8 cellular contexts compared by ENCODE assay signal in the genomic region with DNA sequence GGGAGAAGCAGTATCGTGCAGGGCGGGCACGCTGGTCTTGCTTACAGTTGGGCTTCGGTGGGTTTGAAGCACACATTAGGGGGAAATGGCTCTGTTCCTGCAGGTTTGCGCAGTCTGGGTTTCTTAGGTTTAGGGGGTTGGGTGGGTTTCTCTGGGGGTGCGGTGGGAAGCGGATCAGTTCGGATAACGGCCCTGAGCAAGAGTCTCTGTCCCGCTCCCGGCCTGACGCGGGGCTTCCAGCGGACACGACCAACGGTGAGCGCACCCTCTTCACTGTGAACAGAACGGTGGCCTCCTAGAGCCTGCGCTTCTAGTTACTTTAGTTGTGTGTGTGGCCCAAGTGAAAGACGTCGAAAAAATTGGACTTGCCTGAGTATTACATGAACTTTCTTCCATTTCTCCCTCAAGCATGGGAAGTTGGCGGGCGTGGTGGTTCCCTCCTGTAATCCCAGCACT. TPM values are rescaled to one million over a fixed set of nuclear protein-coding genes. Genes with fewer than 3 reads are reported as not detected.
DNase-seq lines count a peak whose midpoint lies in the region; ATAC-seq and TF ChIP-seq lines count a peak whose summit lies in the region.

No MANE protein-coding gene starts in this region.

- H3K9me3 Mint-ChIP-seq in CD4-positive, CD25-positive, alpha-beta regulatory T cell, result peaks cover 0 to 3% (median 0%) of the 10 kb centered on the region in 7 donors
- no peaks in the 10 kb centered on the region for H3K9me3 Mint-ChIP-seq in osteocyte (ENCODE audit: unreplicated experiment)

- WGBS in ectodermal cell, 2 experiments, result 48 to 51% methylated on average over 23 of the region's 23 CpGs

- H3K4me1 Mint-ChIP-seq in CD4-positive, CD25-positive, alpha-beta regulatory T cell, result peaks cover 0 to 14% (median 9%) of the 10 kb centered on the region in 4 donors
- peaks cover 32% of the 10 kb centered on the region for H3K4me1 Mint-ChIP-seq in osteocyte (ENCODE audit: unreplicated experiment)

- H3K27me3 ChIP-seq in CD4-positive, CD25-positive, alpha-beta regulatory T cell (ENCODE audit: control insufficient read depth, insufficient read depth, low read length), result peaks cover 56% of the 10 kb centered on the region
- H3K27me3 ChIP-seq in OCI-LY1 (ENCODE audit: insufficient read depth, low read length), result no peaks in the 10 kb centered on the region
- peaks cover 64% of the 10 kb centered on the region for H3K27me3 ChIP-seq in ectodermal cell (ENCODE audit: control insufficient read depth, insufficient read depth, low read length, poor library complexity, severe bottlenecking)

- H3K9ac ChIP-seq in OCI-LY1 (ENCODE audit: low read length), result no peak overlapping the region

- no peaks in the 10 kb centered on the region for H3K9me2 ChIP-seq in OCI-LY1 (ENCODE audit: low read depth, low read length)

- peaks cover 70% of the 10 kb centered on the region for H3K27me3 Mint-ChIP-seq in CD4-positive, CD25-positive, alpha-beta regulatory T cell
- no peaks in the 10 kb centered on the region for H3K27me3 Mint-ChIP-seq in osteocyte (ENCODE audit: unreplicated experiment)

- no peaks in the 10 kb centered on the region for H4K20me1 ChIP-seq in OCI-LY1 (ENCODE audit: insufficient read depth, low read length)

- no peak overlapping the region for H3K27ac ChIP-seq in CD4-positive, CD25-positive, alpha-beta regulatory T cell (ENCODE audit: insufficient read depth, low read length, poor library complexity, severe bottlenecking)
- H3K27ac ChIP-seq in OCI-LY1 (ENCODE audit: low read depth, low read length, poor library complexity, severe bottlenecking), result no peak overlapping the region
- H3K27ac ChIP-seq in ectodermal cell (ENCODE audit: insufficient read depth, low read depth, low read length, poor library complexity, severe bottlenecking), result no peak overlapping the region

- H3K4me1 ChIP-seq in CD4-positive, CD25-positive, alpha-beta regulatory T cell (ENCODE audit: control insufficient read depth, insufficient read depth, low read length, poor library complexity, severe bottlenecking), result peaks cover 9% of the 10 kb centered on the region
- H3K4me1 ChIP-seq in OCI-LY1 (ENCODE audit: insufficient read depth, low read length, severe bottlenecking), result peaks cover 6% of the 10 kb centered on the region
- H3K4me1 ChIP-seq in ectodermal cell (ENCODE audit: control insufficient read depth, insufficient read depth, low read length), result no peaks in the 10 kb centered on the region

- H2AFZ ChIP-seq in OCI-LY1 (ENCODE audit: low read length), result no peak overlapping the region

- DNase-seq in CD4-positive, CD25-positive, alpha-beta regulatory T cell, result no peak
- DNase-seq in osteocyte (ENCODE audit: extremely low spot score, unreplicated experiment), result no peak
- DNase-seq in iPS-NIHi7 (ENCODE audit: extremely low spot score), result no peak
- DNase-seq in NCI-H748 treated with DMSO at 0.1 percent for 48 hours (lab: John Stamatoyannopoulos, UW), result no peak
- no peak for DNase-seq in kidney tubule cell (ENCODE audit: low spot score)

- H3K4me3 Mint-ChIP-seq in CD4-positive, CD25-positive, alpha-beta regulatory T cell, result peak overlapping the region in 3 of 4 donors; percentile 36 to 81 (median 74)
- peak overlapping the region; percentile 74 for H3K4me3 Mint-ChIP-seq in osteocyte (ENCODE audit: unreplicated experiment)

- H3K36me3 ChIP-seq in CD4-positive, CD25-positive, alpha-beta regulatory T cell (ENCODE audit: control insufficient read depth, insufficient read depth, low read length), result no peaks in the 10 kb centered on the region
- H3K36me3 ChIP-seq in OCI-LY1 (ENCODE audit: insufficient read depth, low read length) (no peaks in the 10 kb centered on the region), ectodermal cell (ENCODE audit: control insufficient read depth, insufficient read depth, low read length) (no peaks in the 10 kb centered on the region)

- H3K4me2 ChIP-seq in OCI-LY1 (ENCODE audit: low read length), result peak overlapping the region; percentile 52

- H3K9me3 ChIP-seq in CD4-positive, CD25-positive, alpha-beta regulatory T cell (ENCODE audit: control insufficient read depth in 2 of 2, low read length in 2 of 2), result peaks cover 0 to 6% of the 10 kb centered on the region in 2 experiments
- no peaks in the 10 kb centered on the region for H3K9me3 ChIP-seq in OCI-LY1 (ENCODE audit: low read length)
- no peaks in the 10 kb centered on the region for H3K9me3 ChIP-seq in ectodermal cell (ENCODE audit: control insufficient read depth, low read length)

- no peaks in the 10 kb centered on the region for H3K36me3 Mint-ChIP-seq in CD4-positive, CD25-positive, alpha-beta regulatory T cell
- H3K36me3 Mint-ChIP-seq in osteocyte (ENCODE audit: unreplicated experiment), result no peaks in the 10 kb centered on the region

- no peaks in the 10 kb centered on the region for H3F3A ChIP-seq in OCI-LY1 (ENCODE audit: insufficient read depth, low read length)

- no peak for ATAC-seq in CD4-positive, CD25-positive, alpha-beta regulatory T cell (ENCODE audit: low read depth in 2 of 2)
- ATAC-seq in HG03469 (IDR thresholded peaks at IDR 0.05; ENCODE audit: unreplicated experiment), result no peak

- no peaks in the 10 kb centered on the region for H3K79me2 ChIP-seq in OCI-LY1 (ENCODE audit: insufficient read depth, low read length)

- no peak overlapping the region for H3K27ac Mint-ChIP-seq in CD4-positive, CD25-positive, alpha-beta regulatory T cell
- H3K27ac Mint-ChIP-seq in osteocyte (ENCODE audit: unreplicated experiment), result peak overlapping the region; percentile 28

- TF ChIP-seq CTCF in OCI-LY1 (IDR thresholded peaks at IDR 0.05; ENCODE audit: low read length) (no peak), osteocyte (IDR thresholded peaks at IDR 0.05) (no peak)

- H3K4me3 ChIP-seq in CD4-positive, CD25-positive, alpha-beta regulatory T cell (ENCODE audit: low read depth, low read length), result no peak overlapping the region
- peak overlapping the region; percentile 44 for H3K4me3 ChIP-seq in OCI-LY1 (ENCODE audit: low read depth, low read length, poor library complexity, severe bottlenecking)
- peak overlapping the region; percentile 56 for H3K4me3 ChIP-seq in ectodermal cell (ENCODE audit: insufficient read depth, low read depth, low read length)

RNA-seq across cellular contexts. Expression of a gene that starts 0.6 kb away (rescaled TPM):
- not detected for total RNA-seq in CD4-positive, CD25-positive, alpha-beta regulatory T cell
- polyA plus RNA-seq in CD4-positive, CD25-positive, alpha-beta regulatory T cell, result not detected
- 6.0 TPM for polyA plus RNA-seq in ectodermal cell (2013, experiment 1 of 4)
- polyA plus RNA-seq in ectodermal cell (2013, experiment 2 of 4), result 6.4 TPM
- polyA plus RNA-seq in ectodermal cell (2013, experiment 3 of 4), result 4.3 TPM
- 5.3 TPM for polyA plus RNA-seq in ectodermal cell (2013, experiment 4 of 4)
- total RNA-seq in osteocyte, result 55.1 and 57.0 TPM in 2 replicates

RNA-seq across cellular contexts. Expression of a gene that starts 48.9 kb away (rescaled TPM):
- 9.7 TPM for total RNA-seq in CD4-positive, CD25-positive, alpha-beta regulatory T cell
- polyA plus RNA-seq in CD4-positive, CD25-positive, alpha-beta regulatory T cell, result 1 to 10 TPM; 1.4 to 4.4 (median 2.5) TPM
- 6.3 TPM for polyA plus RNA-seq in ectodermal cell (2013, experiment 1 of 4)
- polyA plus RNA-seq in ectodermal cell (2013, experiment 2 of 4), result 8.7 TPM
- polyA plus RNA-seq in ectodermal cell (2013, experiment 3 of 4), result 6.5 TPM
- polyA plus RNA-seq in ectodermal cell (2013, experiment 4 of 4), result 7.4 TPM
- total RNA-seq in osteocyte, result 19.6 and 20.5 TPM in 2 replicates

Comparison
In these comparisons a context has a peak if more than half of its experiments do, and no peak if none do; other contexts are left out.
1. RNA of a gene that starts 0.6 kb away (total RNA-seq): 55.1 to 57.0 TPM in osteocyte; not detected in CD4-positive, CD25-positive, alpha-beta regulatory T cell (single experiment); every median in the first group is over 10 times any median in the second.